Comparison of ENCODE assay signal across 1 cellular context in the genomic region with DNA sequence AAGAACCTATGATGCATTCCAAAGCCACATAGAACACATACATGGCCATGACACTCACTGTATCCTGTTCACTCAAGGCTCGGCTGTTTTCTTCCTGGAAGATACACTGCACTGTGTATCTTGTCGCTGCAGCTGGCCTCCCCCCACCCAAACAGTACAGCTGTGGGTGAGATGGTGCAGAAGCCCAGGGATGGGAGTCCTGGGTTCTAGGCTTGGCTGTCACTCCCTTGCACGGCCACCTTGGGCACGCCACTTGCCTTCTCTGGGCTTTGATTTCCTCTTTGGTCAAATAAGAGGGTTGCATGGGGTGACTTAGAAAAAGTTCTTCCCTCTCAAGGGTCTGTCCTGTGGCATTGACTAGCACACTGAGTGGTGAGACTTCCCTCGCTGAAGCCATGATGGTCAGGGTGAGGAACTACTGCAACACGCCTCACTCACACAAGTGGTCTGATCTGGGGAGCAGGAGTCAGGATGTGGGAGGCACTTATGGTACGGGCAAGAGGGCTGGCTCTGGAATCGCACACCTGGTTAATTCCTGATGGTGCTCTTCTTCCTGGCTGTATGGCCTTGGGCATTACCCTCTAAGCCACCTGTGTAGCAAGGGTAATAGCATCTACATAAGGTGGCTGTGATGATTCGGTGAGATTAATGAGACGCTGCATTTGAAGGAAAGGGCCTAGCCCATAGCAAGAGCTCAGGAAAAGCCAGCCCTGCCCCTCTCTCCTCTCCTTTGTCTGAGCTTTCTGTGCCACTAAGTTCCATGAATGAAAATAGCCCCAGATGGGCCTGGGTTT.
TF ChIP-seq lines count a peak whose summit lies in the region.

No MANE protein-coding gene starts in this region.

TF ChIP-seq in GM23338, 12 proteins besides CTCF, POLR2A, EP300 and RAD21 (continued from another document):
- TF ChIP-seq EZH2 (IDR thresholded peaks at IDR 0.05; ENCODE audit: low read depth, unreplicated experiment): no peak
